In the genomic region with DNA sequence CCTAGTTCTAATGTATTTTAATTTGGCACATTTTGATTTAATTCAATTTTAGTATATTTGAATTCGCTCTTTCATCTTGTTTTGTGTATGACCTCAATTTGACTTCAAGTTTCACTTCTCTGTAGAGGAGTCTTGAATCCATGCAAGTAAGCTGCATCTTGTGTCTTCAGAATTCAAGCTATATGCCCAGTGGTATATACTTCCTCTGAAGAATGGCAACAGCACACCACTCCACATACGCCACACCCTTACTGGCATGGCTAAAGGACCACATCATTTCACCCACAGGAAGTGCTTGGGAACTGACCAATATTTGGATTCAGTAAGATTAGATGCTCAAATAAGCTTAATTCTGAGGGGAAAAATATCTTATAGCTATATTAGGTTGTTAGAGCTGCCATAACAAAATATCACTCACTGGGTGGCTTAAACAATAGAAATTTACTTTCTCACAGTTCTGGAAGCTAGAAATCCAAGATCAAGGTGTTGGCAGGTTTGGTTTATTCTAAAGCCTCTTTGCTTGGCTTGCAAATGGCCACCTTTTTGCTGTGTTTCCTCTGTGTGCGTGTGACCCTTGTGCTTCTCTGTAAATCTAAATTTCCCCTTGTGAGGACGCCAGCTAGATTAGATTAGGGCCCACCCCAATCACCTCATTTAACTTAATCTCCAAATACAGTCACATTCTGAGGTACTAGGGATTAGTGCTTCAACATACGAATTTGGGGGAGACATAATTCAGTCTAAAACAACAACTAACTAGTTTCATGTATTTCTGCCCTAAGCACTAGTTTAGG, we compare ENCODE assay signal across 9 cellular contexts. TPM values are rescaled to one million over a fixed set of nuclear protein-coding genes. Genes with fewer than 3 reads are reported as not detected.
A peak's percentile ranks its signal among the peaks of the same experiment; 100 is the strongest.
DNase-seq lines count a peak whose midpoint lies in the region; ATAC-seq and TF ChIP-seq lines count a peak whose summit lies in the region.
"Had no signal": no experiment of that assay in that cellular context is flagged by ENCODE, and none has a peak within 500 bp of the region (broad histone marks: within the 10 kb centered on the region; RNA-seq: fewer than 3 reads in every experiment).

No MANE protein-coding gene starts in this region.

- H3K9me3 Mint-ChIP-seq in CD4-positive, alpha-beta memory T cell = peaks cover 0 to 6% (median 0%) of the 10 kb centered on the region in 8 donors

- peaks cover 0 to 18% of the 10 kb centered on the region in 2 donors for H3K36me3 Mint-ChIP-seq in CD4-positive, alpha-beta memory T cell

- TF ChIP-seq POLR2A in erythroblast (IDR thresholded peaks at IDR 0.05; ENCODE audit: low read length) = no peak

- no peaks in the 10 kb centered on the region for H3K36me3 ChIP-seq in CD4-positive, alpha-beta memory T cell (ENCODE audit: insufficient read depth, low read length)
- H3K36me3 ChIP-seq: esophagus muscularis mucosa had no signal

- POLR2A ChIA-PET in CD4-positive, alpha-beta memory T cell (lab: Charles Lee; ENCODE audit: partially characterized antibody) = interaction anchor here (0.7 to 9.9 kb wide), 15 partner anchors 9 to 1289 kb away, joined by 3 to 105 read pairs (median 6); a partner anchor contains a TSS

- intact Hi-C loops in CD4-positive, alpha-beta memory T cell (cut with micrococcal nuclease) = loop anchor here (5.0 kb wide), 2 partner anchors 609 to 1214 kb away; a partner anchor contains a TSS

- no peaks in the 10 kb centered on the region for H3K27me3 ChIP-seq in CD4-positive, alpha-beta memory T cell (ENCODE audit: insufficient read depth, low read length)

- DNase-seq in CD4-positive, alpha-beta memory T cell = peak in 1 of 5 donors; percentile 18
- DNase-seq in NOMO-1 treated with DMSO at 0.1 percent for 48 hours (lab: John Stamatoyannopoulos, UW; ENCODE audit: unreplicated experiment) (peak; percentile 79), erythroblast (lab: John Stamatoyannopoulos, UW) (peak; percentile 34 to 50), NCI-H1092 (lab: John Stamatoyannopoulos, UW) (no peak), SW480 (ENCODE audit: low spot score) (no peak), H4 (ENCODE audit: low spot score) (no peak), NCI-H1694 treated with DMSO at 0.1 percent for 48 hours (lab: John Stamatoyannopoulos, UW) (no peak)

- peaks cover 71% of the 10 kb centered on the region for H3K4me1 ChIP-seq in CD4-positive, alpha-beta memory T cell (ENCODE audit: insufficient read depth, low read length)

- H3K4me3 ChIP-seq in CD4-positive, alpha-beta memory T cell (ENCODE audit: low read length in 2 of 2) = peak overlapping the region in 1 of 2 donors; percentile 63

- peak overlapping the region; percentile 70 to 98 (median 95) for H3K4me3 Mint-ChIP-seq in CD4-positive, alpha-beta memory T cell

- H3K27me3 Mint-ChIP-seq in CD4-positive, alpha-beta memory T cell = peaks cover 0 to 1% of the 10 kb centered on the region in 2 donors

- CTCF ChIA-PET in CD4-positive, alpha-beta memory T cell (lab: Charles Lee; ENCODE audit: partially characterized antibody) = interaction anchor here (0.6 to 5.5 kb wide), 9 partner anchors 9 to 332 kb away, joined by 3 to 35 read pairs (median 5); a partner anchor contains a TSS

- peaks cover 55 to 83% (median 61%) of the 10 kb centered on the region in 4 donors for H3K4me1 Mint-ChIP-seq in CD4-positive, alpha-beta memory T cell

- H3K9me3 ChIP-seq in CD4-positive, alpha-beta memory T cell (ENCODE audit: control insufficient read depth in 1 of 2, low read length in 2 of 2) = no peaks in the 10 kb centered on the region
- H3K9me3 ChIP-seq: esophagus muscularis mucosa had no signal

- peak; percentile 26 for ATAC-seq in GM21515 (IDR thresholded peaks at IDR 0.05; ENCODE audit: unreplicated experiment)

- H3K27ac Mint-ChIP-seq in CD4-positive, alpha-beta memory T cell = peak overlapping the region; percentile 95 to 99 (median 98)

- H3K27ac ChIP-seq in CD4-positive, alpha-beta memory T cell (ENCODE audit: low read depth, low read length) = peak overlapping the region; percentile 83

RNA-seq across cellular contexts. Expression of a gene that starts 2.8 kb away (rescaled TPM):
- total RNA-seq in CD4-positive, alpha-beta memory T cell = 10 to 100 TPM; 64.0 to 66.6 TPM
- 10 to 100 TPM; 65.8 to 78.5 TPM for polyA plus RNA-seq in CD4-positive, alpha-beta memory T cell
- total RNA-seq in H4 (2014; rRNA removed; shearing (Covaris generic)) = 36.7 and 46.3 TPM in 2 replicates

RNA-seq across cellular contexts. Expression of a gene that starts 43.8 kb away (rescaled TPM):
- 10 to 100 TPM; 33.8 to 36.6 TPM for total RNA-seq in CD4-positive, alpha-beta memory T cell
- polyA plus RNA-seq in CD4-positive, alpha-beta memory T cell = 10 to 100 TPM; 11.2 to 15.2 TPM
- 2.5 and 3.7 TPM in 2 replicates for total RNA-seq in H4 (2014; rRNA removed; shearing (Covaris generic))

Comparison
In these comparisons a context has a peak if more than half of its experiments do, and no peak if none do; other contexts are left out.
1. DNase-seq: peak in NOMO-1 treated with DMSO at 0.1 percent for 48 hours (single experiment) and erythroblast (2 of 2); none in NCI-H1092 (single experiment), SW480 (single experiment), H4 (single experiment) and NCI-H1694 treated with DMSO at 0.1 percent for 48 hours (single experiment).